Comparison of ENCODE assay signal across 22 cellular contexts in genomic region chr1:95098196-95098595, GRCh38. TPM values are rescaled to one million over a fixed set of nuclear protein-coding genes. Genes with fewer than 3 reads are reported as not detected.
A peak's percentile ranks its signal among the peaks of the same experiment; 100 is the strongest.
DNase-seq lines count a peak whose midpoint lies in the region; TF ChIP-seq lines count a peak whose summit lies in the region.
"Had no signal": no experiment of that assay in that cellular context is flagged by ENCODE, and none has a peak within 500 bp of the region (broad histone marks: within the 10 kb centered on the region; RNA-seq: fewer than 3 reads in every experiment).

No MANE protein-coding gene starts in this region.

- no peaks in the 10 kb centered on the region for H4K20me1 ChIP-seq in OCI-LY3 (ENCODE audit: insufficient read depth, low read length)

- peaks cover 49% of the 10 kb centered on the region for H3K4me1 ChIP-seq in OCI-LY3 (ENCODE audit: low read length)
- H3K4me1 ChIP-seq in transverse colon: peaks cover 0 to 35% (median 9%) of the 10 kb centered on the region in 4 donors
- no peaks in the 10 kb centered on the region for H3K4me1 ChIP-seq in CD4-positive, alpha-beta memory T cell (ENCODE audit: insufficient read depth, low read length)
- H3K4me1 ChIP-seq: body of pancreas, left ventricle myocardium inferior had no signal

- H3K36me3 ChIP-seq in OCI-LY3 (replicated peaks; ENCODE audit: low read depth, low read length): no peaks in the 10 kb centered on the region
- H3K36me3 ChIP-seq in transverse colon: no peaks in the 10 kb centered on the region
- no peaks in the 10 kb centered on the region for H3K36me3 ChIP-seq in CD4-positive, alpha-beta memory T cell (ENCODE audit: insufficient read depth, low read length)
- H3K36me3 ChIP-seq: left ventricle myocardium inferior had no signal

- no peaks in the 10 kb centered on the region for H3K4me1 Mint-ChIP-seq in CD4-positive, alpha-beta memory T cell
- H3K4me1 Mint-ChIP-seq: stimulated activated naive CD8-positive, alpha-beta T cell treated with anti-CD3 and anti-CD28 coated beads, Interleukin-15, amount 100 ng/mL, for 72 hours had no signal

- TF ChIP-seq POLR2A in transverse colon (IDR thresholded peaks at IDR 0.05): no peak

- in situ Hi-C loops in transverse colon (cut with MboI; ENCODE audit: low pct_ligation_motif_present in 1 of 4, low pct_unique_long_range_greater_than_20kb in 1 of 4, low sequenced_read_pairs in 3 of 4): loop anchor here in 3 of 4 donors (25.0 kb wide), 1 partner anchor 139 kb away; the partner anchor contains the start of gene RWDD3 (in 3 of the 3)

- H3K9me3 ChIP-seq in OCI-LY3 (ENCODE audit: insufficient read depth, low read length): no peaks in the 10 kb centered on the region
- H3K9me3 ChIP-seq in transverse colon: no peaks in the 10 kb centered on the region
- no peaks in the 10 kb centered on the region for H3K9me3 ChIP-seq in CD4-positive, alpha-beta memory T cell (ENCODE audit: control insufficient read depth in 1 of 2, low read length in 2 of 2)
- H3K9me3 ChIP-seq: body of pancreas, left ventricle myocardium inferior, SK-N-SH had no signal

- DNase-seq in HT1080 (ENCODE audit: low read depth) (peak; percentile 10), fibroblast of gingiva (ENCODE audit: low read depth) (peak; percentile 67), transverse colon (no peak), dedifferentiated amniotic fluid mesenchymal stem cell (ENCODE audit: extremely low spot score) (no peak)
- no peak for DNase-seq in CD4-positive, alpha-beta memory T cell
- DNase-seq in activated CD4-positive, alpha-beta T cell treated with anti-CD3 and anti-CD28 coated beads, Interleukin-2, amount 50 U/mL, for 48 hours: no peak
- DNase-seq: body of pancreas; COR-L47; head of caudate nucleus; left ventricle myocardium inferior; MM.1S; NCI-H187; NCI-H2227 treated with DMSO at 0.1 percent for 48 hours; SK-N-SH; stimulated activated CD4-positive, alpha-beta T cell treated with anti-CD3 and anti-CD28 coated beads, Interleukin-4, amount 100 ng/mL, for 24 hours; stimulated activated naive CD8-positive, alpha-beta T cell treated with anti-CD3 and anti-CD28 coated beads, Interleukin-15, amount 100 ng/mL, for 72 hours; T1000; trophoblast cell had no signal

- H3K27me3 ChIP-seq in OCI-LY3 (ENCODE audit: low read depth, low read length) (no peaks in the 10 kb centered on the region), transverse colon (no peaks in the 10 kb centered on the region)
- no peaks in the 10 kb centered on the region for H3K27me3 ChIP-seq in CD4-positive, alpha-beta memory T cell (ENCODE audit: insufficient read depth, low read length)
- H3K27me3 ChIP-seq: body of pancreas had no signal

- peaks cover 2 to 8% of the 10 kb centered on the region in 2 donors for H3K27me3 Mint-ChIP-seq in CD4-positive, alpha-beta memory T cell
- H3K27me3 Mint-ChIP-seq: stimulated activated naive CD8-positive, alpha-beta T cell treated with anti-CD3 and anti-CD28 coated beads, Interleukin-15, amount 100 ng/mL, for 72 hours had no signal

- CTCF ChIA-PET in CD4-positive, alpha-beta memory T cell (lab: Charles Lee; ENCODE audit: partially characterized antibody): interaction anchor here (4.3 kb wide), 1 partner anchor 14 kb away, joined by 17 read pairs; no protein-coding TSS in a partner anchor

- no peaks in the 10 kb centered on the region for H3K9me3 Mint-ChIP-seq in CD4-positive, alpha-beta memory T cell
- H3K9me3 Mint-ChIP-seq: activated naive CD4-positive, alpha-beta T cell treated with anti-CD3 and anti-CD28 coated beads, Interleukin-2, amount 50 U/mL, for 72 hours; activated T-helper 1 cell treated with anti-CD3 and anti-CD28 coated beads, Interleukin-12 subunit alpha, Interleukin-12 subunit beta, Interleukin-2, Interleukin-4 antibody, amounts not matched to agents 30 ng/mL and 10 ng/mL and 1 ng/mL, durations not matched to agents 14 hours and 24 hours and 36 hours; stimulated activated naive CD8-positive, alpha-beta T cell treated with anti-CD3 and anti-CD28 coated beads, Interleukin-15, amount 100 ng/mL, for 72 hours had no signal

- POLR2A ChIA-PET in CD4-positive, alpha-beta memory T cell (lab: Charles Lee; ENCODE audit: partially characterized antibody): no interaction called here

- no peak overlapping the region for H3K4me2 ChIP-seq in OCI-LY3 (ENCODE audit: low read length)
- H3K4me2 ChIP-seq: SK-N-SH had no signal

- WGBS in transverse colon (ENCODE audit: low coverage in 1 of 2), 2 donors: 24 to 26% methylated on average over 4 of the region's 4 CpGs

- H3K4me3 ChIP-seq in OCI-LY3 (ENCODE audit: low read length) (no peak overlapping the region), transverse colon (no peak overlapping the region)
- no peak overlapping the region for H3K4me3 ChIP-seq in CD4-positive, alpha-beta memory T cell (ENCODE audit: low read length in 2 of 2)
- H3K4me3 ChIP-seq: body of pancreas, left ventricle myocardium inferior had no signal

- no peak overlapping the region for H3K27ac Mint-ChIP-seq in CD4-positive, alpha-beta memory T cell
- H3K27ac Mint-ChIP-seq: activated naive CD4-positive, alpha-beta T cell treated with anti-CD3 and anti-CD28 coated beads, Interleukin-2, amount 50 U/mL, for 72 hours; activated T-helper 1 cell treated with anti-CD3 and anti-CD28 coated beads, Interleukin-12 subunit alpha, Interleukin-12 subunit beta, Interleukin-2, Interleukin-4 antibody, amounts not matched to agents 30 ng/mL and 10 ng/mL and 1 ng/mL, durations not matched to agents 14 hours and 24 hours and 36 hours; B cell; stimulated activated naive CD8-positive, alpha-beta T cell treated with anti-CD3 and anti-CD28 coated beads, Interleukin-15, amount 100 ng/mL, for 72 hours had no signal

- H3K27ac ChIP-seq in OCI-LY3 (ENCODE audit: low read length) (no peak overlapping the region), transverse colon (peak overlapping the region; percentile 5 to 73 (median 70))
- no peak overlapping the region for H3K27ac ChIP-seq in CD4-positive, alpha-beta memory T cell (ENCODE audit: low read depth, low read length)
- H3K27ac ChIP-seq: body of pancreas, left ventricle myocardium inferior had no signal

- no peak overlapping the region for H3K9ac ChIP-seq in OCI-LY3 (ENCODE audit: low read length)
- H3K9ac ChIP-seq: SK-N-SH had no signal

- intact Hi-C loops in transverse colon (cut with DNase I; ENCODE audit: low total_unique reads): no loop called here
- intact Hi-C loops in CD4-positive, alpha-beta memory T cell (cut with micrococcal nuclease): no loop called here

- no peaks in the 10 kb centered on the region for H3K79me2 ChIP-seq in OCI-LY3 (ENCODE audit: low read length)

- no peaks in the 10 kb centered on the region for H3K36me3 Mint-ChIP-seq in CD4-positive, alpha-beta memory T cell
- H3K36me3 Mint-ChIP-seq: activated naive CD4-positive, alpha-beta T cell treated with anti-CD3 and anti-CD28 coated beads, Interleukin-2, amount 50 U/mL, for 72 hours had no signal

- peak overlapping the region; percentile 74; the same call in 1 of the 2 replicates for H2AFZ ChIP-seq in OCI-LY3 (ENCODE audit: low read depth, low read length)

- no peak overlapping the region for H3K4me3 Mint-ChIP-seq in CD4-positive, alpha-beta memory T cell
- H3K4me3 Mint-ChIP-seq: activated T-helper 1 cell treated with anti-CD3 and anti-CD28 coated beads, Interleukin-12 subunit alpha, Interleukin-12 subunit beta, Interleukin-2, Interleukin-4 antibody, amounts not matched to agents 30 ng/mL and 10 ng/mL and 1 ng/mL, durations not matched to agents 14 hours and 24 hours and 36 hours; B cell; stimulated activated naive CD8-positive, alpha-beta T cell treated with anti-CD3 and anti-CD28 coated beads, Interleukin-15, amount 100 ng/mL, for 72 hours had no signal

- TF ChIP-seq CTCF in OCI-LY3 (IDR thresholded peaks at IDR 0.05; ENCODE audit: low read depth, low read length) (no peak), transverse colon (IDR thresholded peaks at IDR 0.05) (no peak)

- TF ChIP-seq EP300 in transverse colon (IDR thresholded peaks at IDR 0.05; ENCODE audit: low read depth): no peak

RNA-seq across cellular contexts. Expression of gene TLCD4, which starts 19.0 kb away (rescaled TPM):
- total RNA-seq in HT1080 (2014; rRNA removed; shearing (Covaris generic)): 1.5 and 2.0 TPM in 2 replicates
- 3.0 and 4.0 TPM in 2 replicates for polyA plus RNA-seq in HT1080 (2015; cell fraction: cytosol; rRNA removed)
- 1.1 and 1.5 TPM in 2 replicates for polyA plus RNA-seq in HT1080 (2015; cell fraction: nucleus; rRNA removed)
- 10 to 100 TPM in 3 of 4 donors, 1 to 10 TPM in 1; 3.4 to 68.8 (median 43.5) TPM for total RNA-seq in transverse colon
- total RNA-seq in CD4-positive, alpha-beta memory T cell: under 1 TPM; 0.12 to 0.33 TPM
- under 1 TPM; 0.18 to 0.64 TPM for polyA plus RNA-seq in CD4-positive, alpha-beta memory T cell
- total RNA-seq: activated T-helper 1 cell treated with anti-CD3 and anti-CD28 coated beads, Interleukin-12 subunit alpha, Interleukin-12 subunit beta, Interleukin-2, Interleukin-4 antibody, amounts not matched to agents 30 ng/mL and 10 ng/mL and 1 ng/mL, durations not matched to agents 14 hours and 24 hours and 36 hours had no signal

RNA-seq across cellular contexts. Expression of gene ALG14, which starts 25.4 kb away (rescaled TPM):
- 7.1 and 7.7 TPM in 2 replicates for total RNA-seq in HT1080 (2014; rRNA removed; shearing (Covaris generic))
- polyA plus RNA-seq in HT1080 (2015; cell fraction: cytosol; rRNA removed): 1.9 TPM in 2 replicates
- polyA plus RNA-seq in HT1080 (2015; cell fraction: nucleus; rRNA removed): 0.94 and 1.1 TPM in 2 replicates
- 1 to 10 TPM in 3 of 4 donors, under 1 TPM in 1; 0.40 to 2.3 (median 2.2) TPM for total RNA-seq in transverse colon
- 1 to 10 TPM; 1.1 to 3.2 TPM for total RNA-seq in CD4-positive, alpha-beta memory T cell
- polyA plus RNA-seq in CD4-positive, alpha-beta memory T cell: 1 to 10 TPM; 4.2 to 6.8 TPM

Comparison
In these comparisons a context has a peak if more than half of its experiments do, and no peak if none do; other contexts are left out.
1. DNase-seq: peak in HT1080 (single experiment) and fibroblast of gingiva (single experiment); none in transverse colon (single experiment), dedifferentiated amniotic fluid mesenchymal stem cell (single experiment), CD4-positive, alpha-beta memory T cell (0 of 5) and activated CD4-positive, alpha-beta T cell treated with anti-CD3 and anti-CD28 coated beads, Interleukin-2, amount 50 U/mL, for 48 hours (0 of 2).
2. H3K27ac ChIP-seq: peak in transverse colon (4 of 4); none in OCI-LY3 (single experiment) and CD4-positive, alpha-beta memory T cell (single experiment).